Comparison of ENCODE assay signal across 17 cellular contexts in genomic region chr3:177220136-177220974, GRCh38. TPM values are rescaled to one million over a fixed set of nuclear protein-coding genes. Genes with fewer than 3 reads are reported as not detected.
DNase-seq lines count a peak whose midpoint lies in the region; TF ChIP-seq lines count a peak whose summit lies in the region.
"Had no signal": no experiment of that assay in that cellular context is flagged by ENCODE, and none has a peak within 500 bp of the region (broad histone marks: within the 10 kb centered on the region; RNA-seq: fewer than 3 reads in every experiment).

No MANE protein-coding gene starts in this region.

- H3K27me3 ChIP-seq in OCI-LY3 (ENCODE audit: low read depth, low read length): no peaks in the 10 kb centered on the region
- H3K27me3 ChIP-seq in osteoblast (ENCODE audit: insufficient read depth, low read length): no peaks in the 10 kb centered on the region
- H3K27me3 ChIP-seq: adrenal gland had no signal

- H3K9me3 ChIP-seq in OCI-LY3 (ENCODE audit: insufficient read depth, low read length) (no peaks in the 10 kb centered on the region), osteoblast (ENCODE audit: low read depth, low read length) (no peaks in the 10 kb centered on the region)
- H3K9me3 ChIP-seq: adrenal gland, thoracic aorta had no signal

- POLR2A ChIA-PET in HEK293T (lab: Yijun Ruan, JAX): no interaction called here

- H3K79me2 ChIP-seq in OCI-LY3 (ENCODE audit: low read length): no peaks in the 10 kb centered on the region
- H3K79me2 ChIP-seq in osteoblast (ENCODE audit: insufficient read depth, low read length): no peaks in the 10 kb centered on the region

- H4K20me1 ChIP-seq in OCI-LY3 (ENCODE audit: insufficient read depth, low read length): no peaks in the 10 kb centered on the region
- no peaks in the 10 kb centered on the region for H4K20me1 ChIP-seq in osteoblast (ENCODE audit: insufficient read depth, low read length)

- peak overlapping the region; percentile 20 for H3K27ac ChIP-seq in OCI-LY3 (ENCODE audit: low read length)
- H3K27ac ChIP-seq in osteoblast (ENCODE audit: low read depth, low read length): no peak overlapping the region
- H3K27ac ChIP-seq: adrenal gland, thoracic aorta, VCaP had no signal

- no peak for TF ChIP-seq CTCF in OCI-LY3 (IDR thresholded peaks at IDR 0.05; ENCODE audit: low read depth, low read length)
- TF ChIP-seq CTCF in choroid plexus epithelial cell (conservative IDR thresholded peaks at IDR 0.05; ENCODE audit: low read depth, low read length): no peak
- TF ChIP-seq CTCF in osteoblast (IDR thresholded peaks at IDR 0.05; ENCODE audit: extremely low read depth, low read depth, low read length): no peak

- H3K4me3 ChIP-seq in OCI-LY3 (ENCODE audit: low read length): peak overlapping the region; percentile 8; the same call in 1 of the 2 replicates
- no peak overlapping the region for H3K4me3 ChIP-seq in choroid plexus epithelial cell (ENCODE audit: low read depth, low read length)
- H3K4me3 ChIP-seq in osteoblast (ENCODE audit: insufficient read depth, low read length): no peak overlapping the region
- H3K4me3 ChIP-seq: adrenal gland, thoracic aorta had no signal

- H2AFZ ChIP-seq in OCI-LY3 (ENCODE audit: low read depth, low read length) (peak overlapping the region; percentile 62; the same call in 1 of the 2 replicates), osteoblast (ENCODE audit: low read length) (peak overlapping the region; percentile 23)

- H3K4me2 ChIP-seq in OCI-LY3 (ENCODE audit: low read length) (peak overlapping the region; percentile 65), osteoblast (ENCODE audit: insufficient read depth, low read length) (no peak overlapping the region)

- peak; percentile 69 for DNase-seq in COLO829 (ENCODE audit: low spot score)
- DNase-seq in choroid plexus epithelial cell (ENCODE audit: low read depth): peak; percentile 41
- DNase-seq in osteoblast (ENCODE audit: insufficient read length, low spot score, missing footprints): no peak
- DNase-seq in NK-92 (lab: John Stamatoyannopoulos, UW; ENCODE audit: unreplicated experiment): no peak
- DNase-seq in NAMALWA (ENCODE audit: low spot score): no peak
- DNase-seq in stimulated activated CD4-positive, alpha-beta T cell treated with anti-CD3 and anti-CD28 coated beads, Interleukin-4, amount 100 ng/mL, for 24 hours: no peak
- DNase-seq in HEK293T (ENCODE audit: extremely low spot score): no peak
- DNase-seq: activated CD4-positive, alpha-beta memory T cell treated with anti-CD3 and anti-CD28 coated beads for 36 hours; activated T-cell treated with anti-CD3 and anti-CD28 coated beads, Interleukin-2, amount 50 U/mL, for 48 hours; central memory CD4-positive, alpha-beta T cell; NCI-H446; NK-92 treated with Interleukin-12 subunit alpha and Interleukin-12 subunit beta, amount 100 ng/mL, for 24 hours; T-helper 1 cell had no signal

- H3K4me1 ChIP-seq in OCI-LY3 (ENCODE audit: low read length) (peaks cover 22% of the 10 kb centered on the region), osteoblast (ENCODE audit: insufficient read depth, low read length) (no peaks in the 10 kb centered on the region)
- H3K4me1 ChIP-seq: adrenal gland had no signal

- H3K9ac ChIP-seq in OCI-LY3 (ENCODE audit: low read length): 0 out of 2 replicates have a peak overlapping the region, but pooled peaks have one; percentile 13

- CTCF ChIA-PET in HEK293T (lab: Yijun Ruan, JAX): no interaction called here

- H3K36me3 ChIP-seq in OCI-LY3 (replicated peaks; ENCODE audit: low read depth, low read length) (no peaks in the 10 kb centered on the region), osteoblast (ENCODE audit: insufficient read depth, low read length) (no peaks in the 10 kb centered on the region)
- H3K36me3 ChIP-seq: adrenal gland, thoracic aorta had no signal

TF ChIP-seq in HEK293T, 16 proteins besides CTCF, POLR2A, EP300 and RAD21:
- no peak for TF ChIP-seq ZNF384 (IDR thresholded peaks at IDR 0.05)
- TF ChIP-seq L3MBTL2 (conservative IDR thresholded peaks at IDR 0.05): no peak
- no peak for TF ChIP-seq FOXK2 (IDR thresholded peaks at IDR 0.05)
- TF ChIP-seq CTBP1 (IDR thresholded peaks at IDR 0.05; ENCODE audit: borderline replicate concordance): no peak
- TF ChIP-seq SP1 (IDR thresholded peaks at IDR 0.05): no peak
- no peak for TF ChIP-seq BHLHE40 (IDR thresholded peaks at IDR 0.05; ENCODE audit: borderline replicate concordance)
- TF ChIP-seq TARDBP (IDR thresholded peaks at IDR 0.05): no peak
- TF ChIP-seq ELF4 (IDR thresholded peaks at IDR 0.05): no peak
- no peak for TF ChIP-seq ARNT (IDR thresholded peaks at IDR 0.05)
- no peak for TF ChIP-seq PKNOX1 (IDR thresholded peaks at IDR 0.05)

RNA-seq across cellular contexts. Expression of gene TBL1XR1, which starts 23.1 kb away (rescaled TPM):
- 278 and 297 TPM in 2 replicates for total RNA-seq in osteoblast

Comparison
In these comparisons a context has a peak if more than half of its experiments do, and no peak if none do; other contexts are left out.
1. DNase-seq: peak in COLO829 (single experiment) and choroid plexus epithelial cell (single experiment); none in osteoblast (single experiment), NK-92 (single experiment), NAMALWA (single experiment), stimulated activated CD4-positive, alpha-beta T cell treated with anti-CD3 and anti-CD28 coated beads, Interleukin-4, amount 100 ng/mL, for 24 hours (single experiment) and HEK293T (single experiment).